1 cellular context compared by ENCODE assay signal in the genomic region with DNA sequence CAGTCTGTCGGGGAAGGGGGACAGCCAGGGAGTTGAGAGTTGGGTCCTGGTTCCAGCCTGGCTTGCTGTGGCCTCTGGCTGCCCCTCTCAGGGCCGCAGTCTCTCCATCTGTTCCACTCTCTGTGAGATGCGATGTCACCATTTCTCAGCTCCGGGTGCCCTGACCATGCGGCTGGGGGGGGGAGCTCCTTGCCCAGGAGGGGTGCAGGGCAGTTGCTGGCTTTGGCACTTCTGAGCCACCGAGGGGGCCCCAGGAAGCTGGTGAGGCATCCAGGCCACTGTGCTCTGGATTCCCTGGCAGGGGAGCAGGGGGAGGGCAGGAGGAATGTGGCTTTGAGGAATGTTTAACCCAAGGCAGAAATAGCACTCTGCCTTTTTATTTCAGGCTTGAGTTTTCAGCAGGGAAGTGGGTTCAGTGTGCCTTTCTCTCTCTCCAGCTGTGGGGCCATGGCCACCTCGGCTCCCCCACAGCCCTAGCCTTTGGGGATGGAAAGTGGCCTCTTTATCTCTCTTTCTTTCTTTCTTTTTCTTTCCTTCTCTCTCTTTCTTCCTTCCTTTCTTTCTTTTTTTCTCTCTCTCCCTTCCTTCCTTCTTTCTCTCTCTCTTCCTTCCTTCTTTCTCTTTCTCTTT.
TF ChIP-seq lines count a peak whose summit lies in the region.

No MANE protein-coding gene starts in this region.

TF ChIP-seq in HEK293, 187 proteins besides CTCF, POLR2A, EP300 and RAD21 (continued from another document):
- TF ChIP-seq, protein P1, sequence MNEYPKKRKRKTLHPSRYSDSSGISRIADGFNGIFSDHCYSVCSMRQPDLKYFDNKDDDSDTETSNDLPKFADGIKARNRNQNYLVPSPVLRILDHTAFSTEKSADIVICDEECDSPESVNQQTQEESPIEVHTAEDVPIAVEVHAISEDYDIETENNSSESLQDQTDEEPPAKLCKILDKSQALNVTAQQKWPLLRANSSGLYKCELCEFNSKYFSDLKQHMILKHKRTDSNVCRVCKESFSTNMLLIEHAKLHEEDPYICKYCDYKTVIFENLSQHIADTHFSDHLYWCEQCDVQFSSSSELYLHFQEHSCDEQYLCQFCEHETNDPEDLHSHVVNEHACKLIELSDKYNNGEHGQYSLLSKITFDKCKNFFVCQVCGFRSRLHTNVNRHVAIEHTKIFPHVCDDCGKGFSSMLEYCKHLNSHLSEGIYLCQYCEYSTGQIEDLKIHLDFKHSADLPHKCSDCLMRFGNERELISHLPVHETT (tag by site-specific recombination; IDR thresholded peaks at IDR 0.05): no peak
- TF ChIP-seq GLIS2 (tag by site-specific recombination; IDR thresholded peaks at IDR 0.05): peak; percentile 70
- TF ChIP-seq, protein P2, sequence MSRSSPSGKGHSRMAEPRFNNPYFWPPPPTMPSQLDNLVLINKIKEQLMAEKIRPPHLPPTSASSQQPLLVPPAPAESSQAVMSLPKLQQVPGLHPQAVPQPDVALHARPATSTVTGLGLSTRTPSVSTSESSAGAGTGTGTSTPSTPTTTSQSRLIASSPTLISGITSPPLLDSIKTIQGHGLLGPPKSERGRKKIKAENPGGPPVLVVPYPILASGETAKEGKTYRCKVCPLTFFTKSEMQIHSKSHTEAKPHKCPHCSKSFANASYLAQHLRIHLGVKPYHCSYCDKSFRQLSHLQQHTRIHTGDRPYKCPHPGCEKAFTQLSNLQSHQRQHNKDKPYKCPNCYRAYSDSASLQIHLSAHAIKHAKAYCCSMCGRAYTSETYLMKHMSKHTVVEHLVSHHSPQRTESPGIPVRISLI (tag by site-specific recombination; IDR thresholded peaks at IDR 0.05): no peak
- 0 out of 2 replicates have a peak, but pooled peaks have one; percentile 13 for TF ChIP-seq ZFP69B (tag by site-specific recombination; IDR thresholded peaks at IDR 0.05)
- TF ChIP-seq ZNF138 (tag by site-specific recombination; IDR thresholded peaks at IDR 0.05; ENCODE audit: borderline replicate concordance): no peak
- TF ChIP-seq ZXDB (tag by site-specific recombination; IDR thresholded peaks at IDR 0.05): no peak
- TF ChIP-seq ZNF292 (tag by site-specific recombination; IDR thresholded peaks at IDR 0.05; ENCODE audit: borderline replicate concordance, low read depth): no peak
- no peak for TF ChIP-seq OSR2 (tag by site-specific recombination; IDR thresholded peaks at IDR 0.05)
- TF ChIP-seq ZBTB17 (tag by site-specific recombination; IDR thresholded peaks at IDR 0.05): peak; percentile 60
- peak; percentile 91 for TF ChIP-seq ZNF600 (tag by site-specific recombination; IDR thresholded peaks at IDR 0.05)
- TF ChIP-seq ZIC2 (tag by site-specific recombination; IDR thresholded peaks at IDR 0.05): peak; percentile 96
- TF ChIP-seq, protein P3, sequence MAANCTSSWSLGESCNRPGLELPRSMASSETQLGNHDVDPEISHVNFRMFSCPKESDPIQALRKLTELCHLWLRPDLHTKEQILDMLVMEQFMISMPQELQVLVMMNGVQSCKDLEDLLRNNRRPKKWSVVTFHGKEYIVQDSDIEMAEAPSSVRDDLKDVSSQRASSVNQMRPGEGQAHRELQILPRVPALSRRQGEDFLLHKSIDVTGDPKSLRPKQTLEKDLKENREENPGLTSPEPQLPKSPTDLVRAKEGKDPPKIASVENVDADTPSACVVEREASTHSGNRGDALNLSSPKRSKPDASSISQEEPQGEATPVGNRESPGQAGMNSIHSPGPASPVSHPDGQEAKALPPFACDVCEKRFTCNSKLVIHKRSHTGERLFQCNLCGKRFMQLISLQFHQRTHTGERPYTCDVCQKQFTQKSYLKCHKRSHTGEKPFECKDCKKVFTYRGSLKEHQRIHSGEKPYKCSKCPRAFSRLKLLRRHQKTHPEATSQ (tag by site-specific recombination; IDR thresholded peaks at IDR 0.05): no peak
- TF ChIP-seq HOXA7 (CRISPR knock-in tag; IDR thresholded peaks at IDR 0.05; ENCODE audit: borderline replicate concordance): no peak
- TF ChIP-seq, protein P4, sequence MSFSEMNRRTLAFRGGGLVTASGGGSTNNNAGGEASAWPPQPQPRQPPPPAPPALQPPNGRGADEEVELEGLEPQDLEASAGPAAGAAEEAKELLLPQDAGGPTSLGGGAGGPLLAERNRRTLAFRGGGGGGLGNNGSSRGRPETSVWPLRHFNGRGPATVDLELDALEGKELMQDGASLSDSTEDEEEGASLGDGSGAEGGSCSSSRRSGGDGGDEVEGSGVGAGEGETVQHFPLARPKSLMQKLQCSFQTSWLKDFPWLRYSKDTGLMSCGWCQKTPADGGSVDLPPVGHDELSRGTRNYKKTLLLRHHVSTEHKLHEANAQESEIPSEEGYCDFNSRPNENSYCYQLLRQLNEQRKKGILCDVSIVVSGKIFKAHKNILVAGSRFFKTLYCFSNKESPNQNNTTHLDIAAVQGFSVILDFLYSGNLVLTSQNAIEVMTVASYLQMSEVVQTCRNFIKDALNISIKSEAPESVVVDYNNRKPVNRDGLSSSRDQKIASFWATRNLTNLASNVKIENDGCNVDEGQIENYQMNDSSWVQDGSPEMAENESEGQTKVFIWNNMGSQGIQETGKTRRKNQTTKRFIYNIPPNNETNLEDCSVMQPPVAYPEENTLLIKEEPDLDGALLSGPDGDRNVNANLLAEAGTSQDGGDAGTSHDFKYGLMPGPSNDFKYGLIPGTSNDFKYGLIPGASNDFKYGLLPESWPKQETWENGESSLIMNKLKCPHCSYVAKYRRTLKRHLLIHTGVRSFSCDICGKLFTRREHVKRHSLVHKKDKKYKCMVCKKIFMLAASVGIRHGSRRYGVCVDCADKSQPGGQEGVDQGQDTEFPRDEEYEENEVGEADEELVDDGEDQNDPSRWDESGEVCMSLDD (tag by site-specific recombination; IDR thresholded peaks at IDR 0.05): no peak; the same call in 1 of the 2 replicates
- no peak for TF ChIP-seq ZNF274 (IDR thresholded peaks at IDR 0.05; ENCODE audit: low read length)
- no peak for TF ChIP-seq ZNF274 (tag by site-specific recombination; IDR thresholded peaks at IDR 0.05; ENCODE audit: borderline replicate concordance)
- peak; percentile 98 for TF ChIP-seq ZNF366 (tag by site-specific recombination; conservative IDR thresholded peaks at IDR 0.05)
- TF ChIP-seq ZNF184 (tag by site-specific recombination; IDR thresholded peaks at IDR 0.05): no peak
- no peak for TF ChIP-seq ZNF530 (tag by site-specific recombination; IDR thresholded peaks at IDR 0.05; ENCODE audit: low read depth)
- peak; percentile 73 for TF ChIP-seq FEZF1 (tag by site-specific recombination; IDR thresholded peaks at IDR 0.05)
- TF ChIP-seq ZNF548 (tag by site-specific recombination; IDR thresholded peaks at IDR 0.05): no peak
- TF ChIP-seq, protein P5, sequence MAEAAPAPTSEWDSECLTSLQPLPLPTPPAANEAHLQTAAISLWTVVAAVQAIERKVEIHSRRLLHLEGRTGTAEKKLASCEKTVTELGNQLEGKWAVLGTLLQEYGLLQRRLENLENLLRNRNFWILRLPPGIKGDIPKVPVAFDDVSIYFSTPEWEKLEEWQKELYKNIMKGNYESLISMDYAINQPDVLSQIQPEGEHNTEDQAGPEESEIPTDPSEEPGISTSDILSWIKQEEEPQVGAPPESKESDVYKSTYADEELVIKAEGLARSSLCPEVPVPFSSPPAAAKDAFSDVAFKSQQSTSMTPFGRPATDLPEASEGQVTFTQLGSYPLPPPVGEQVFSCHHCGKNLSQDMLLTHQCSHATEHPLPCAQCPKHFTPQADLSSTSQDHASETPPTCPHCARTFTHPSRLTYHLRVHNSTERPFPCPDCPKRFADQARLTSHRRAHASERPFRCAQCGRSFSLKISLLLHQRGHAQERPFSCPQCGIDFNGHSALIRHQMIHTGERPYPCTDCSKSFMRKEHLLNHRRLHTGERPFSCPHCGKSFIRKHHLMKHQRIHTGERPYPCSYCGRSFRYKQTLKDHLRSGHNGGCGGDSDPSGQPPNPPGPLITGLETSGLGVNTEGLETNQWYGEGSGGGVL (tag by site-specific recombination; IDR thresholded peaks at IDR 0.05): peak; percentile 73; the same call in 1 of the 2 replicates
- TF ChIP-seq ZNF433 (tag by site-specific recombination; IDR thresholded peaks at IDR 0.05; ENCODE audit: low read depth): no peak
- TF ChIP-seq ZNF654 (tag by site-specific recombination; IDR thresholded peaks at IDR 0.05; ENCODE audit: low read depth): no peak
- TF ChIP-seq, protein P6, sequence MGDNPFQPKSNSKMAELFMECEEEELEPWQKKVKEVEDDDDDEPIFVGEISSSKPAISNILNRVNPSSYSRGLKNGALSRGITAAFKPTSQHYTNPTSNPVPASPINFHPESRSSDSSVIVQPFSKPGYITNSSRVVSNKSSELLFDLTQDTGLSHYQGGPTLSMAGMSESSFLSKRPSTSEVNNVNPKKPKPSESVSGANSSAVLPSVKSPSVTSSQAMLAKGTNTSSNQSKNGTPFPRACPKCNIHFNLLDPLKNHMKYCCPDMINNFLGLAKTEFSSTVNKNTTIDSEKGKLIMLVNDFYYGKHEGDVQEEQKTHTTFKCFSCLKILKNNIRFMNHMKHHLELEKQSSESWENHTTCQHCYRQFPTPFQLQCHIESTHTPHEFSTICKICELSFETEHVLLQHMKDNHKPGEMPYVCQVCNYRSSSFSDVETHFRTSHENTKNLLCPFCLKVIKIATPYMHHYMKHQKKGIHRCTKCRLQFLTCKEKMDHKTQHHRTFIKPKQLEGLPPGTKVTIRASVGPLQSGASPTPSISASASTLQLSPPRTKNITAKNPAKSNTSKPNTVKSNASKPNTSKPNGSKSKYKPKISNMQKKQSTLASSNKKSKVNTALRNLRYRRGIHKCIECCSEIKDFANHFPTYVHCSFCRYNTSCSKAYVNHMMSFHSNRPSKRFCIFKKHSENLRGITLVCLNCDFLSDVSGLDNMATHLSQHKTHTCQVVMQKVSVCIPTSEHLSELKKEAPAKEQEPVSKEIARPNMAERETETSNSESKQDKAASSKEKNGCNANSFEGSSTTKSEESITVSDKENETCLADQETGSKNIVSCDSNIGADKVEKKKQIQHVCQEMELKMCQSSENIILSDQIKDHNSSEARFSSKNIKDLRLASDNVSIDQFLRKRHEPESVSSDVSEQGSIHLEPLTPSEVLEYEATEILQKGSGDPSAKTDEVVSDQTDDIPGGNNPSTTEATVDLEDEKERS (tag by site-specific recombination; IDR thresholded peaks at IDR 0.05): no peak
- no peak for TF ChIP-seq ZNF146 (tag by site-specific recombination; IDR thresholded peaks at IDR 0.05)
- TF ChIP-seq ZBTB8A (tag by site-specific recombination; IDR thresholded peaks at IDR 0.05): 0 out of 2 replicates have a peak, but pooled peaks have one; percentile 14
- no peak for TF ChIP-seq ZNF571 (tag by site-specific recombination; IDR thresholded peaks at IDR 0.05)
- TF ChIP-seq, protein P7, sequence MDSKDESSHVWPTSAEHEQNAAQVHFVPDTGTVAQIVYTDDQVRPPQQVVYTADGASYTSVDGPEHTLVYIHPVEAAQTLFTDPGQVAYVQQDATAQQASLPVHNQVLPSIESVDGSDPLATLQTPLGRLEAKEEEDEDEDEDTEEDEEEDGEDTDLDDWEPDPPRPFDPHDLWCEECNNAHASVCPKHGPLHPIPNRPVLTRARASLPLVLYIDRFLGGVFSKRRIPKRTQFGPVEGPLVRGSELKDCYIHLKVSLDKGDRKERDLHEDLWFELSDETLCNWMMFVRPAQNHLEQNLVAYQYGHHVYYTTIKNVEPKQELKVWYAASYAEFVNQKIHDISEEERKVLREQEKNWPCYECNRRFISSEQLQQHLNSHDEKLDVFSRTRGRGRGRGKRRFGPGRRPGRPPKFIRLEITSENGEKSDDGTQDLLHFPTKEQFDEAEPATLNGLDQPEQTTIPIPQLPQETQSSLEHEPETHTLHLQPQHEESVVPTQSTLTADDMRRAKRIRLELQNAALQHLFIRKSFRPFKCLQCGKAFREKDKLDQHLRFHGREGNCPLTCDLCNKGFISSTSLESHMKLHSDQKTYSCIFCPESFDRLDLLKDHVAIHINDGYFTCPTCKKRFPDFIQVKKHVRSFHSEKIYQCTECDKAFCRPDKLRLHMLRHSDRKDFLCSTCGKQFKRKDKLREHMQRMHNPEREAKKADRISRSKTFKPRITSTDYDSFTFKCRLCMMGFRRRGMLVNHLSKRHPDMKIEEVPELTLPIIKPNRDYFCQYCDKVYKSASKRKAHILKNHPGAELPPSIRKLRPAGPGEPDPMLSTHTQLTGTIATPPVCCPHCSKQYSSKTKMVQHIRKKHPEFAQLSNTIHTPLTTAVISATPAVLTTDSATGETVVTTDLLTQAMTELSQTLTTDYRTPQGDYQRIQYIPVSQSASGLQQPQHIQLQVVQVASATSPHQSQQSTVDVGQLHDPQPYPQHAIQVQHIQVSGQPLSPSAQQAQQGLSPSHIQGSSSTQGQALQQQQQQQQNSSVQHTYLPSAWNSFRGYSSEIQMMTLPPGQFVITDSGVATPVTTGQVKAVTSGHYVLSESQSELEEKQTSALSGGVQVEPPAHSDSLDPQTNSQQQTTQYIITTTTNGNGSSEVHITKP (tag by site-specific recombination; IDR thresholded peaks at IDR 0.05): 0 out of 2 replicates have a peak, but pooled peaks have one; percentile 55
- TF ChIP-seq ZNF24 (tag by site-specific recombination; IDR thresholded peaks at IDR 0.05): no peak
- TF ChIP-seq, protein P8, sequence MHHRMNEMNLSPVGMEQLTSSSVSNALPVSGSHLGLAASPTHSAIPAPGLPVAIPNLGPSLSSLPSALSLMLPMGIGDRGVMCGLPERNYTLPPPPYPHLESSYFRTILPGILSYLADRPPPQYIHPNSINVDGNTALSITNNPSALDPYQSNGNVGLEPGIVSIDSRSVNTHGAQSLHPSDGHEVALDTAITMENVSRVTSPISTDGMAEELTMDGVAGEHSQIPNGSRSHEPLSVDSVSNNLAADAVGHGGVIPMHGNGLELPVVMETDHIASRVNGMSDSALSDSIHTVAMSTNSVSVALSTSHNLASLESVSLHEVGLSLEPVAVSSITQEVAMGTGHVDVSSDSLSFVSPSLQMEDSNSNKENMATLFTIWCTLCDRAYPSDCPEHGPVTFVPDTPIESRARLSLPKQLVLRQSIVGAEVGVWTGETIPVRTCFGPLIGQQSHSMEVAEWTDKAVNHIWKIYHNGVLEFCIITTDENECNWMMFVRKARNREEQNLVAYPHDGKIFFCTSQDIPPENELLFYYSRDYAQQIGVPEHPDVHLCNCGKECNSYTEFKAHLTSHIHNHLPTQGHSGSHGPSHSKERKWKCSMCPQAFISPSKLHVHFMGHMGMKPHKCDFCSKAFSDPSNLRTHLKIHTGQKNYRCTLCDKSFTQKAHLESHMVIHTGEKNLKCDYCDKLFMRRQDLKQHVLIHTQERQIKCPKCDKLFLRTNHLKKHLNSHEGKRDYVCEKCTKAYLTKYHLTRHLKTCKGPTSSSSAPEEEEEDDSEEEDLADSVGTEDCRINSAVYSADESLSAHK (tag by site-specific recombination; IDR thresholded peaks at IDR 0.05): no peak
- peak; percentile 98 for TF ChIP-seq PRDM1 (tag by site-specific recombination; IDR thresholded peaks at IDR 0.05)
- TF ChIP-seq BCL11A (tag by site-specific recombination; IDR thresholded peaks at IDR 0.05; ENCODE audit: low read depth): no peak
